ENCODE assay signal across 16 cellular contexts in genomic region chr20:47148059-47148458, GRCh38.
A peak's percentile ranks its signal among the peaks of the same experiment; 100 is the strongest.
DNase-seq lines count a peak whose midpoint lies in the region; ATAC-seq, FAIRE-seq and TF ChIP-seq lines count a peak whose summit lies in the region.
"Had no signal": no experiment of that assay in that cellular context is flagged by ENCODE, and none has a peak within 500 bp of the region (broad histone marks: within the 10 kb centered on the region; RNA-seq: fewer than 3 reads in every experiment).

No MANE protein-coding gene starts in this region.

- H3K4ac ChIP-seq in H9 (ENCODE audit: low read depth, low read length) = no peak overlapping the region

- H2AFZ ChIP-seq in H9 (ENCODE audit: low read length) = no peak overlapping the region
- H2AFZ ChIP-seq: GM23338 had no signal

- H2BK15ac ChIP-seq in H9 (ENCODE audit: low read depth, low read length) = no peak overlapping the region

- H3K27ac ChIP-seq in H9 (ENCODE audit: insufficient read length, low read depth, low read length) (no peak overlapping the region), endodermal cell (ENCODE audit: low read depth, low read length) (no peak overlapping the region), pancreas (no peak overlapping the region)

- H3K14ac ChIP-seq in H9 (ENCODE audit: insufficient read depth, low read length) = no peak overlapping the region

- no peak overlapping the region for H3K4me2 ChIP-seq in H9 (ENCODE audit: insufficient read depth, insufficient read length, low read length)
- H3K4me2 ChIP-seq: GM23338 had no signal

- H3K79me2 ChIP-seq in H9 (ENCODE audit: insufficient read depth, low read length) = no peaks in the 10 kb centered on the region

- no peak overlapping the region for H3K23ac ChIP-seq in H9 (ENCODE audit: insufficient read length, low read depth, low read length)

- H3K36me3 Mint-ChIP-seq in H9 (ENCODE audit: insufficient read depth in 1 of 3, low read depth in 3 of 3) (no peaks in the 10 kb centered on the region; a peak in 1 of 7 replicates), endodermal cell (ENCODE audit: low read depth) (peaks cover 13% of the 10 kb centered on the region)
- H3K36me3 Mint-ChIP-seq: CD4-positive, alpha-beta memory T cell had no signal

- H3K9me3 Mint-ChIP-seq in H9 (no peaks in the 10 kb centered on the region; a peak in 1 of 5 replicates), endodermal cell (no peaks in the 10 kb centered on the region)
- H3K9me3 Mint-ChIP-seq: CD4-positive, alpha-beta memory T cell; GM23338; HFFc6 had no signal

- no peak overlapping the region for H3K4me3 Mint-ChIP-seq in H9
- no peak overlapping the region for H3K4me3 Mint-ChIP-seq in endodermal cell
- H3K4me3 Mint-ChIP-seq: CD4-positive, alpha-beta memory T cell; GM23338; HFFc6 had no signal

- no peak overlapping the region for H2BK5ac ChIP-seq in H9 (ENCODE audit: insufficient read length, low read length)

- no peak overlapping the region for H4K5ac ChIP-seq in H9 (ENCODE audit: insufficient read length, low read depth, low read length)

- TF ChIP-seq CTCF in H9 (conservative IDR thresholded peaks at IDR 0.05) (peak; percentile 19; the same call in 2 of the 3 replicates), endodermal cell (conservative IDR thresholded peaks at IDR 0.05) (peak; percentile 27), pancreas (IDR thresholded peaks at IDR 0.05) (no peak)

- H4K8ac ChIP-seq in H9 (replicated peaks; ENCODE audit: insufficient read length, low read depth, low read length) = no peak overlapping the region

- H2BK120ac ChIP-seq in H9 (ENCODE audit: low read depth, low read length, poor library complexity, severe bottlenecking) = no peak overlapping the region

- H3K4me1 Mint-ChIP-seq in H9 (peaks cover 2 to 10% of the 10 kb centered on the region in 2 experiments), endodermal cell (peaks cover 2% of the 10 kb centered on the region)
- H3K4me1 Mint-ChIP-seq: GM23338 had no signal

- H4K91ac ChIP-seq in H9 (ENCODE audit: insufficient read length, low read depth, low read length) = no peak overlapping the region

- H3K79me1 ChIP-seq in H9 (ENCODE audit: insufficient read depth, low read depth, low read length, poor library complexity, severe bottlenecking) = no peaks in the 10 kb centered on the region

- H2BK12ac ChIP-seq in H9 (ENCODE audit: insufficient read length, low read depth, low read length) = no peak overlapping the region

- no peak overlapping the region for H2BK20ac ChIP-seq in H9 (ENCODE audit: low read depth, low read length, poor library complexity, severe bottlenecking)

- WGBS in H9 (ENCODE audit: extremely low coverage, insufficient read length, low lambda C conversion rate) = no CpG with 5 or more reads among the region's 2 CpGs
- WGBS in endodermal cell (ENCODE audit: insufficient coverage in 1 of 2, insufficient read length in 1 of 2), 2 experiments = 94 to 98% methylated on average over 2 of the region's 2 CpGs
- 82 to 83% methylated on average over 2 of the region's 2 CpGs for WGBS in pancreas, 2 donors

- H3K9me3 ChIP-seq in H9 (ENCODE audit: control insufficient read depth, low read depth, low read length) = no peaks in the 10 kb centered on the region
- no peaks in the 10 kb centered on the region for H3K9me3 ChIP-seq in endodermal cell (ENCODE audit: control insufficient read depth, low read length)
- H3K9me3 ChIP-seq in pancreas = no peaks in the 10 kb centered on the region
- H3K9me3 ChIP-seq: Caco-2, HAP-1 had no signal

- H3T11ph ChIP-seq in H9 (ENCODE audit: low read length) = no peak overlapping the region

- H3K27me3 Mint-ChIP-seq in H9 (ENCODE audit: low read depth) (peaks cover 14% of the 10 kb centered on the region), endodermal cell (ENCODE audit: insufficient read depth) (peaks cover 2% of the 10 kb centered on the region)

- H3K36me3 ChIP-seq in endodermal cell (ENCODE audit: control insufficient read depth, insufficient read depth, low read length) = peaks cover 18% of the 10 kb centered on the region
- no peaks in the 10 kb centered on the region for H3K36me3 ChIP-seq in pancreas
- H3K36me3 ChIP-seq: HAP-1 had no signal

- H3K9ac ChIP-seq in H9 (ENCODE audit: extremely low read depth, insufficient read length, low read length) (no peak overlapping the region), endodermal cell (ENCODE audit: extremely low read depth, low read length, poor library complexity, severe bottlenecking) (no peak overlapping the region)

- FAIRE-seq in HTR-8/SVneo (lab: Jason Lieb, UNC) = peak; percentile 13
- no peak for FAIRE-seq in pancreas (lab: Jason Lieb, UNC)
- FAIRE-seq: G401.6, GM12892 had no signal

- ATAC-seq in pancreas (no peak), GM19395 (IDR thresholded peaks at IDR 0.05; ENCODE audit: unreplicated experiment) (no peak)
- ATAC-seq: GM23338 had no signal

- H3K4me3 ChIP-seq in endodermal cell (ENCODE audit: low read length) (no peak overlapping the region), pancreas (no peak overlapping the region)
- H3K4me3 ChIP-seq: GM23338, HAP-1 had no signal

- H3K27ac Mint-ChIP-seq in H9 (no peak overlapping the region), endodermal cell (no peak overlapping the region)
- H3K27ac Mint-ChIP-seq: GM23338, HFFc6 had no signal

- H2AK5ac ChIP-seq in H9 (ENCODE audit: insufficient read length, low read length) = no peak overlapping the region

- DNase-seq in H9 = no peak
- DNase-seq in HTR-8/SVneo (ENCODE audit: insufficient read length, low spot score) = no peak
- DNase-seq in endodermal cell = no peak
- DNase-seq in pancreas = no peak
- DNase-seq in kidney tubule cell (ENCODE audit: low spot score) = no peak
- DNase-seq: C1 segment of cervical spinal cord; Caco-2; CD4-positive, alpha-beta memory T cell; DMS153; DND-41; HFFc6 had no signal

- H3K27me3 ChIP-seq in H9 (ENCODE audit: insufficient read depth, low read length) (no peaks in the 10 kb centered on the region), endodermal cell (ENCODE audit: control insufficient read depth, insufficient read depth, low read length, poor library complexity, severe bottlenecking) (no peaks in the 10 kb centered on the region), pancreas (no peaks in the 10 kb centered on the region)

- no peak overlapping the region for H3K18ac ChIP-seq in H9 (ENCODE audit: insufficient read length, low read depth, low read length)

- H3K4me1 ChIP-seq in H9 (ENCODE audit: insufficient read depth, low read length) (no peaks in the 10 kb centered on the region), endodermal cell (ENCODE audit: control insufficient read depth, insufficient read depth, low read length) (no peaks in the 10 kb centered on the region), pancreas (no peaks in the 10 kb centered on the region)
- H3K4me1 ChIP-seq: HAP-1 had no signal

- intact Hi-C loops in pancreas (cut with DNase I) = no loop called here

- H4K20me1 ChIP-seq in H9 (ENCODE audit: control insufficient read depth, insufficient read depth, insufficient read length) = no peaks in the 10 kb centered on the region

- H3K23me2 ChIP-seq in H9 (ENCODE audit: insufficient read length, low read depth, low read length, poor library complexity, severe bottlenecking) = no peaks in the 10 kb centered on the region

- H3K56ac ChIP-seq in H9 (ENCODE audit: insufficient read length, low read depth, low read length) = no peak overlapping the region

Comparison
In these comparisons a context has a peak if more than half of its experiments do, and no peak if none do; other contexts are left out.
1. CTCF ChIP-seq: peak in H9 (single experiment) and endodermal cell (single experiment); none in pancreas (0 of 4).